Comparison of ENCODE assay signal across 1 cellular context in genomic region chr6:87903299-87903698, GRCh38.
TF ChIP-seq lines count a peak whose summit lies in the region.

No MANE protein-coding gene starts in this region.

TF ChIP-seq in GM12878, 131 proteins besides CTCF, POLR2A, EP300 and RAD21 (continued from another document):
- TF ChIP-seq BCL3 (IDR thresholded peaks at IDR 0.05; ENCODE audit: borderline replicate concordance, insufficient read depth, low read depth, low read length, poor library complexity, severe bottlenecking) (no peak), TCF12 (IDR thresholded peaks at IDR 0.05; ENCODE audit: low read depth, low read length) (no peak), KLF5 (IDR thresholded peaks at IDR 0.05; ENCODE audit: partially characterized antibody) (no peak), WRNIP1 (IDR thresholded peaks at IDR 0.05; ENCODE audit: borderline replicate concordance, low read depth, low read length) (no peak), MEF2A (IDR thresholded peaks at IDR 0.05; ENCODE audit: insufficient read depth, low read depth, low read length) (no peak)
